Comparison of ENCODE assay signal across 8 cellular contexts in genomic region chr12:126747530-126748149, GRCh38.
DNase-seq lines count a peak whose midpoint lies in the region; FAIRE-seq and TF ChIP-seq lines count a peak whose summit lies in the region.

No MANE protein-coding gene starts in this region.

- no peaks in the 10 kb centered on the region for H3K27me3 ChIP-seq in uterus

- no peak for FAIRE-seq in GM19239 (lab: Jason Lieb, UNC)

- H3K4me1 ChIP-seq in uterus: no peaks in the 10 kb centered on the region

- H3K27ac ChIP-seq in uterus: no peak overlapping the region

- no peaks in the 10 kb centered on the region for H3K36me3 ChIP-seq in uterus

- H3K9me3 ChIP-seq in uterus: no peaks in the 10 kb centered on the region

- intact Hi-C loops in uterus (cut with DNase I; ENCODE audit: low total_unique reads): no loop called here

- no peak for TF ChIP-seq POLR2A in NB4 (IDR thresholded peaks at IDR 0.05; ENCODE audit: extremely low read depth, insufficient read length)
- TF ChIP-seq POLR2A in uterus (IDR thresholded peaks at IDR 0.05): no peak

- DNase-seq in AG20443 (ENCODE audit: low spot score) (peak; percentile 66), GM19239 (ENCODE audit: insufficient read length, low spot score) (peak; percentile 39), NB4 (ENCODE audit: low read depth) (peak; percentile 63), epithelial cell of proximal tubule (ENCODE audit: low read depth) (no peak), nucleus accumbens (lab: John Stamatoyannopoulos, UW) (peak in 31 of 56 donors; percentile 0 to 70 (median 10)), uterus (no peak), 8988T (no peak)
- DNase-seq in activated CD8-positive, alpha-beta memory T cell treated with anti-CD3 and anti-CD28 coated beads for 24 hours: peak; percentile 78

- no peak overlapping the region for H3K4me3 ChIP-seq in NB4 (ENCODE audit: low read depth, low read length)
- no peak overlapping the region for H3K4me3 ChIP-seq in epithelial cell of proximal tubule (ENCODE audit: low read depth, low read length)
- H3K4me3 ChIP-seq in uterus: no peak overlapping the region

- TF ChIP-seq CTCF in NB4 (IDR thresholded peaks at IDR 0.05; ENCODE audit: low read depth, low read length) (peak; percentile 98), epithelial cell of proximal tubule (conservative IDR thresholded peaks at IDR 0.05; ENCODE audit: low read depth, low read length) (peak; percentile 81), uterus (IDR thresholded peaks at IDR 0.05) (peak; percentile 20 to 53 (median 42))

Comparison
In these comparisons a context has a peak if more than half of its experiments do, and no peak if none do; other contexts are left out.
1. DNase-seq: peak in AG20443 (single experiment), GM19239 (single experiment), NB4 (single experiment), activated CD8-positive, alpha-beta memory T cell treated with anti-CD3 and anti-CD28 coated beads for 24 hours (single experiment) and nucleus accumbens (31 of 56); none in epithelial cell of proximal tubule (single experiment), uterus (0 of 2) and 8988T (single experiment).
2. CTCF ChIP-seq: peak in every context shown above with its lines; median percentile 98 in NB4; 81 in epithelial cell of proximal tubule; 42 in uterus.